Comparison of ENCODE assay signal across 32 cellular contexts in genomic region chr2:118747637-118748036, GRCh38.
"Had no signal": no experiment of that assay in that cellular context is flagged by ENCODE, and none has a peak within 500 bp of the region (broad histone marks: within the 10 kb centered on the region; RNA-seq: fewer than 3 reads in every experiment).

No MANE protein-coding gene starts in this region.

- H3K9me3 ChIP-seq: adrenal gland had no signal

- DNase-seq: activated CD4-positive, alpha-beta memory T cell treated with anti-CD3 and anti-CD28 coated beads for 36 hours; activated CD4-positive, alpha-beta T cell treated with anti-CD3 and anti-CD28 coated beads for 36 hours; activated CD4-positive, alpha-beta T cell treated with anti-CD3 and anti-CD28 coated beads, Interleukin-2, amount 10 ng/mL, durations not matched to agents 24 days and 14 days; activated CD4-positive, CD25-positive, alpha-beta regulatory T cell; activated CD4-positive, CD25-positive, alpha-beta regulatory T cell treated with anti-CD3 and anti-CD28 coated beads, Interleukin-2, amount 50 U/mL, for 72 hours; activated CD8-positive, alpha-beta memory T cell treated with anti-CD3 and anti-CD28 coated beads, Interleukin-2, amount 10 ng/mL, durations not matched to agents 7 days and 5 days; activated CD8-positive, alpha-beta memory T cell treated with anti-CD3 and anti-CD28 coated beads, Interleukin-2, amount 50 U/mL, for 4 hours; activated CD8-positive, alpha-beta T cell treated with anti-CD3 and anti-CD28 coated beads, Interleukin-2, amount 10 ng/mL, durations not matched to agents 7 days and 5 days; activated effector memory CD4-positive, alpha-beta T cell treated with anti-CD3 and anti-CD28 coated beads, Interleukin-2, amount 50 U/mL, for 16 hours; activated naive CD4-positive, alpha-beta T cell treated with anti-CD3 and anti-CD28 coated beads for 36 hours; activated naive CD8-positive, alpha-beta T cell treated with anti-CD3 and anti-CD28 coated beads for 36 hours; activated naive CD8-positive, alpha-beta T cell treated with anti-CD3 and anti-CD28 coated beads, Interleukin-2, amount 50 U/mL, for 24 hours; activated T-cell treated with anti-CD3 and anti-CD28 coated beads, Interleukin-2, amount 50 U/mL, for 1 hour; activated T-cell treated with anti-CD3 and anti-CD28 coated beads, Interleukin-2, amount 50 U/mL, for 48 hours; adrenal gland; amygdala; aorta; body of pancreas; central memory CD4-positive, alpha-beta T cell; cortex of kidney; dermis blood vessel endothelial cell; effector CD4-positive, alpha-beta T cell; effector memory CD8-positive, alpha-beta T cell; esophagus squamous epithelium; foreskin melanocyte; T-helper 1 cell; T-helper 17 cell; T1000 had no signal

- H3K4me3 ChIP-seq: adrenal gland, body of pancreas, cardiac muscle cell, esophagus squamous epithelium, gastroesophageal sphincter had no signal

- H3K4me1 ChIP-seq: adrenal gland, body of pancreas, esophagus squamous epithelium, gastroesophageal sphincter had no signal

- H3K27ac ChIP-seq: adrenal gland, body of pancreas, cardiac muscle cell, epithelial cell of prostate, esophagus squamous epithelium, gastroesophageal sphincter had no signal

- H3K27me3 ChIP-seq: adrenal gland, body of pancreas, cardiac muscle cell had no signal

- H3K36me3 ChIP-seq: adrenal gland, cardiac muscle cell, esophagus squamous epithelium, gastroesophageal sphincter had no signal

- ATAC-seq: activated CD4-positive, alpha-beta T cell treated with anti-CD3 and anti-CD28 coated beads for 36 hours; activated CD8-positive, alpha-beta memory T cell treated with anti-CD3 and anti-CD28 coated beads, Interleukin-2, amount 10 ng/mL, durations not matched to agents 7 days and 5 days; activated CD8-positive, alpha-beta T cell treated with anti-CD3 and anti-CD28 coated beads, Interleukin-2, amount 10 ng/mL, durations not matched to agents 7 days and 5 days; activated naive CD8-positive, alpha-beta T cell treated with anti-CD3 and anti-CD28 coated beads, Interleukin-2, amount 50 U/mL, for 24 hours; body of pancreas; effector memory CD8-positive, alpha-beta T cell; gastroesophageal sphincter; T-helper 17 cell had no signal

- FAIRE-seq: endothelial cell of umbilical vein had no signal
